Comparison of ENCODE assay signal across 10 cellular contexts in genomic region chr7:2614646-2615330, GRCh38. TPM values are rescaled to one million over a fixed set of nuclear protein-coding genes. Genes with fewer than 3 reads are reported as not detected.
A peak's percentile ranks its signal among the peaks of the same experiment; 100 is the strongest.
DNase-seq lines count a peak whose midpoint lies in the region; ATAC-seq and TF ChIP-seq lines count a peak whose summit lies in the region.
"Had no signal": no experiment of that assay in that cellular context is flagged by ENCODE, and none has a peak within 500 bp of the region (broad histone marks: within the 10 kb centered on the region; RNA-seq: fewer than 3 reads in every experiment).

No MANE protein-coding gene starts in this region.

- no peaks in the 10 kb centered on the region for H3K9me3 Mint-ChIP-seq in stimulated activated memory B cell treated with anti-CD40 and anti-IgM and Interleukin-4, amounts not matched to agents 10 μg/mL and 1 μg/mL and 100 μg/mL, for 72 hours

- ATAC-seq in GM18498 (IDR thresholded peaks at IDR 0.05; ENCODE audit: unreplicated experiment), result no peak
- no peak for ATAC-seq in HG03442 (IDR thresholded peaks at IDR 0.05; ENCODE audit: unreplicated experiment)
- no peak for ATAC-seq in stimulated activated memory B cell treated with anti-CD40 and anti-IgM and Interleukin-4, amounts not matched to agents 10 μg/mL and 1 μg/mL and 100 μg/mL, for 72 hours

- H3K4me3 ChIP-seq in BLaER1, result peak overlapping the region; percentile 50
- peak overlapping the region; percentile 16 for H3K4me3 ChIP-seq in ovary
- H3K4me3 ChIP-seq in tibial nerve, result no peak overlapping the region

- peaks cover 9% of the 10 kb centered on the region for H3K27me3 Mint-ChIP-seq in stimulated activated memory B cell treated with anti-CD40 and anti-IgM and Interleukin-4, amounts not matched to agents 10 μg/mL and 1 μg/mL and 100 μg/mL, for 72 hours

- peak overlapping the region; percentile 91 for H3K4me2 ChIP-seq in BLaER1

- peaks cover 96% of the 10 kb centered on the region for H3K4me1 ChIP-seq in BLaER1
- H3K4me1 ChIP-seq in ovary (ENCODE audit: insufficient read depth), result no peaks in the 10 kb centered on the region
- peaks cover 0 to 58% (median 20%) of the 10 kb centered on the region in 4 donors for H3K4me1 ChIP-seq in tibial nerve

- no peaks in the 10 kb centered on the region for H3K36me3 Mint-ChIP-seq in stimulated activated memory B cell treated with anti-CD40 and anti-IgM and Interleukin-4, amounts not matched to agents 10 μg/mL and 1 μg/mL and 100 μg/mL, for 72 hours

- no peak overlapping the region for H3K4me3 Mint-ChIP-seq in stimulated activated memory B cell treated with anti-CD40 and anti-IgM and Interleukin-4, amounts not matched to agents 10 μg/mL and 1 μg/mL and 100 μg/mL, for 72 hours

- H3K4me1 Mint-ChIP-seq in stimulated activated memory B cell treated with anti-CD40 and anti-IgM and Interleukin-4, amounts not matched to agents 10 μg/mL and 1 μg/mL and 100 μg/mL, for 72 hours, result peaks cover 28% of the 10 kb centered on the region

- H4K20me1 ChIP-seq in BLaER1, result no peaks in the 10 kb centered on the region

- no peak for TF ChIP-seq EP300 in ovary (IDR thresholded peaks at IDR 0.05)
- TF ChIP-seq EP300 in tibial nerve (IDR thresholded peaks at IDR 0.05), result no peak

- H3K27ac ChIP-seq in BLaER1 (peak overlapping the region; percentile 88), cingulate gyrus (ENCODE audit: low read depth, low read length) (peak overlapping the region; percentile 4), ovary (no peak overlapping the region), tibial nerve (peak overlapping the region in 2 of 4 donors; percentile 16 to 24)

- peak overlapping the region; percentile 73 for H3K9ac ChIP-seq in BLaER1

- TF ChIP-seq POLR2A in ovary (IDR thresholded peaks at IDR 0.05) (no peak), tibial nerve (IDR thresholded peaks at IDR 0.05) (no peak)

- 8 to 33% (median 9%) methylated on average over 21 of the region's 21 CpGs for WGBS in ovary, 3 donors
- WGBS in tibial nerve, 2 donors, result 49 to 63% methylated on average over 21 of the region's 21 CpGs

- peak; percentile 66 for DNase-seq in NCI-H2029 (lab: John Stamatoyannopoulos, UW)
- DNase-seq in ovary, result no peak
- no peak for DNase-seq in tibial nerve (ENCODE audit: low spot score in 2 of 2)
- DNase-seq: COR-L47, NCI-H1436 had no signal

- intact Hi-C loops in ovary (cut with DNase I), result no loop called here

- no peak overlapping the region for H3K27ac Mint-ChIP-seq in stimulated activated memory B cell treated with anti-CD40 and anti-IgM and Interleukin-4, amounts not matched to agents 10 μg/mL and 1 μg/mL and 100 μg/mL, for 72 hours

- H3K27me3 ChIP-seq in BLaER1 (no peaks in the 10 kb centered on the region), ovary (no peaks in the 10 kb centered on the region), tibial nerve (no peaks in the 10 kb centered on the region)

- H3K9me3 ChIP-seq in BLaER1 (no peaks in the 10 kb centered on the region), ovary (no peaks in the 10 kb centered on the region), tibial nerve (no peaks in the 10 kb centered on the region)

- H3K36me3 ChIP-seq in BLaER1, result no peaks in the 10 kb centered on the region
- H3K36me3 ChIP-seq in ovary, result no peaks in the 10 kb centered on the region
- H3K36me3 ChIP-seq in tibial nerve, result peaks cover 0 to 17% (median 0%) of the 10 kb centered on the region in 3 donors

- TF ChIP-seq CTCF in ovary (IDR thresholded peaks at IDR 0.05), result no peak
- no peak for TF ChIP-seq CTCF in tibial nerve (IDR thresholded peaks at IDR 0.05)

RNA-seq across cellular contexts. Expression of gene TTYH3, which starts 17.0 kb away (rescaled TPM):
- total RNA-seq in ovary, result 10 to 100 TPM in 6 of 7 donors, 1 to 10 TPM in 1; 7.7 to 34.4 (median 22.7) TPM
- polyA plus RNA-seq in ovary, result 10 to 100 TPM in 1 of 2 donors, 1 to 10 TPM in 1; 5.6 to 21.0 TPM
- total RNA-seq in tibial nerve, result 10 to 100 TPM in 3 of 4 donors, 1 to 10 TPM in 1; 7.2 to 43.2 (median 15.7) TPM

RNA-seq across cellular contexts. Expression of gene IQCE, which starts 56.0 kb away (rescaled TPM):
- total RNA-seq in ovary (10 to 100 TPM in 6 of 7 donors, 1 to 10 TPM in 1; 7.2 to 19.2 (median 14.1) TPM), tibial nerve (10 to 100 TPM; 16.8 to 46.9 (median 26.9) TPM)
- polyA plus RNA-seq in ovary, result 1 to 10 TPM; 4.4 to 6.8 TPM

RNA-seq across cellular contexts. Expression of gene BRAT1, which starts 59.5 kb away (rescaled TPM):
- total RNA-seq in ovary, result 10 to 100 TPM; 26.9 to 33.5 (median 30.2) TPM
- polyA plus RNA-seq in ovary, result 10 to 100 TPM in 1 of 2 donors, 1 to 10 TPM in 1; 1.3 to 39.1 TPM
- total RNA-seq in tibial nerve, result 10 to 100 TPM; 38.0 to 72.9 (median 52.0) TPM

Comparison
In these comparisons a context has a peak if more than half of its experiments do, and no peak if none do; other contexts are left out.
1. H3K27ac ChIP-seq: peak in BLaER1 (single experiment) and cingulate gyrus (single experiment); none in ovary (0 of 2).
2. H3K4me3 ChIP-seq: peak in BLaER1 (single experiment) and ovary (single experiment); none in tibial nerve (0 of 4).